Comparison of ENCODE assay signal across 14 cellular contexts in the genomic region with DNA sequence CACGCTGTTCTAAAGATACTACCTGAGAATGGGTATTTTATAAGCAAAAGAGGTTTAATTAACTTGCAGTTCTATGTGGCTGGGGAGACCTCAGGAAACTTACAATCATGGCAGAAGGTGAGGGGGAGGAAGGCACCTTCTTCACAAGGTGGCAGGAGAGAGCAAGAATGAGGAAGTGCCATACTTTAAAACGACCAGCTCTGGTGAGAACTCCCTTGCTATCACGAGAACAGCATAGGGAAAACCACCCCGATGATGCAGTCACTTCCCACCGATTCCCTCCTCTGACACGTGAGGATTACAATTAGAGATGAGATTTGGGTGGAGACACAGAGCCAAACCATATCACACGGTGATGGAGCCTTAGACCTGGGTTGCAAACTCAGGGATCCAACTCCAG.
DNase-seq lines count a peak whose midpoint lies in the region; ATAC-seq and TF ChIP-seq lines count a peak whose summit lies in the region.
"Had no signal": no experiment of that assay in that cellular context is flagged by ENCODE, and none has a peak within 500 bp of the region (broad histone marks: within the 10 kb centered on the region; RNA-seq: fewer than 3 reads in every experiment).

No MANE protein-coding gene starts in this region.

- H3K79me2 ChIP-seq in HCT116 (ENCODE audit: insufficient read depth, low read length) = no peaks in the 10 kb centered on the region

- no peak for TF ChIP-seq POLR2A in HCT116 (IDR thresholded peaks at IDR 0.05; ENCODE audit: borderline replicate concordance, extremely low read depth, insufficient read depth, insufficient read length)

- RAD21 ChIA-PET in HCT116 (lab: Charles Lee; ENCODE audit: low non-redundant PET in 1 of 2, low total read pairs in 2 of 2, uncharacterized antibody in 2 of 2, unreplicated experiment in 2 of 2) = no interaction called here

- H3K4me3 ChIP-seq in GM12865 (ENCODE audit: low read depth, low read length) (no peak overlapping the region), HCT116 (replicated peaks in 1 of 2; ENCODE audit: low read depth in 1 of 2, low read length in 2 of 2) (no peak overlapping the region)

- H3K27me3 ChIP-seq in HCT116 (ENCODE audit: insufficient read depth, low read length) = peaks cover 20% of the 10 kb centered on the region; the same call in 1 of the 2 replicates

- DNase-seq in GM12865 (ENCODE audit: low read depth) (no peak), HCT116 (ENCODE audit: low read depth, low spot score) (peak; percentile 13), RKO (ENCODE audit: low spot score) (peak; percentile 20), iPS-NIHi7 (ENCODE audit: extremely low spot score) (peak; percentile 39), NCI-H146 (lab: John Stamatoyannopoulos, UW) (no peak), NCI-H1105 treated with DMSO at 0.1 percent for 48 hours (lab: John Stamatoyannopoulos, UW) (no peak)
- DNase-seq: CD8-positive, alpha-beta T cell; MV-4-11; NCI-H2107; NCI-H345; NCI-H526 treated with DMSO at 0.1 percent for 48 hours; RPMI8226 had no signal

- no peaks in the 10 kb centered on the region for H4K20me1 ChIP-seq in HCT116 (ENCODE audit: insufficient read depth)

- intact Hi-C loops in HCT116 (cut with micrococcal nuclease) = loop anchor here (2.0 kb wide), 1 partner anchor 76 kb away; no protein-coding TSS in a partner anchor

- no TSS peak for BruUV-seq in HCT116 (replicated peaks; lab: Mats Ljungman, UMichigan)

- ATAC-seq in HCT116 (peak; percentile 63), GM19395 (IDR thresholded peaks at IDR 0.05; ENCODE audit: unreplicated experiment) (no peak), HG02852 (IDR thresholded peaks at IDR 0.05; ENCODE audit: unreplicated experiment) (no peak)
- ATAC-seq: CD8-positive, alpha-beta T cell had no signal

- CTCF ChIA-PET in HCT116 (lab: Charles Lee) = no interaction called here

- POLR2A ChIA-PET in HCT116 (lab: Charles Lee) = no interaction called here

- TF ChIP-seq RAD21 in HCT116 (IDR thresholded peaks at IDR 0.05; ENCODE audit: low read depth) = peak; percentile 20; the same call in 1 of the 2 replicates

- H2AFZ ChIP-seq in HCT116 (ENCODE audit: low read depth, low read length, poor library complexity, severe bottlenecking) = no peak overlapping the region

- no peak overlapping the region for H3K27ac ChIP-seq in HCT116 (ENCODE audit: low read depth, low read length)

- TF ChIP-seq CTCF in GM12865 (IDR thresholded peaks at IDR 0.05; ENCODE audit: insufficient read depth, low read depth, low read length, missing control alignments) (peak; percentile 4), HCT116 (IDR thresholded peaks at IDR 0.05 in 2 of 3, conservative IDR thresholded peaks at IDR 0.05 in 1 of 3; ENCODE audit: borderline replicate concordance in 1 of 3, insufficient read depth in 1 of 3, low read depth in 2 of 3, low read length in 2 of 3) (peak in 2 of 3 experiments; percentile 10 to 31; a peak in 1 of 6 replicates)

- no peaks in the 10 kb centered on the region for H3K9me2 ChIP-seq in HCT116 (ENCODE audit: insufficient read depth)

- no peak overlapping the region for H3K4me2 ChIP-seq in HCT116 (ENCODE audit: low read length)

- H3K9ac ChIP-seq in HCT116 (ENCODE audit: low read length) = no peak overlapping the region

- H3K4me1 ChIP-seq in HCT116 (ENCODE audit: control insufficient read depth in 1 of 2, insufficient read depth in 2 of 2, low read length in 2 of 2) = no peaks in the 10 kb centered on the region

- H3K9me3 ChIP-seq in HCT116 (ENCODE audit: control insufficient read depth in 1 of 2, insufficient read depth in 1 of 2, low read depth in 1 of 2, low read length in 2 of 2) = no peaks in the 10 kb centered on the region

- no peaks in the 10 kb centered on the region for H3K36me3 ChIP-seq in HCT116 (ENCODE audit: control insufficient read depth in 1 of 2, insufficient read depth in 2 of 2, low read length in 2 of 2)

TF ChIP-seq in HCT116, 20 proteins besides CTCF, POLR2A, EP300 and RAD21:
- TF ChIP-seq ELF1 (IDR thresholded peaks at IDR 0.05; ENCODE audit: borderline replicate concordance, low read depth) (peak; percentile 34; the same call in 1 of the 2 replicates), CEBPB (IDR thresholded peaks at IDR 0.05; ENCODE audit: low read depth) (no peak), SIN3A (IDR thresholded peaks at IDR 0.05; ENCODE audit: low read depth) (no peak)
- TF ChIP-seq, protein P1, sequence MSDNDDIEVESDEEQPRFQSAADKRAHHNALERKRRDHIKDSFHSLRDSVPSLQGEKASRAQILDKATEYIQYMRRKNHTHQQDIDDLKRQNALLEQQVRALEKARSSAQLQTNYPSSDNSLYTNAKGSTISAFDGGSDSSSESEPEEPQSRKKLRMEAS (IDR thresholded peaks at IDR 0.05) = peak; percentile 14; the same call in 1 of the 2 replicates
- TF ChIP-seq, protein P2, sequence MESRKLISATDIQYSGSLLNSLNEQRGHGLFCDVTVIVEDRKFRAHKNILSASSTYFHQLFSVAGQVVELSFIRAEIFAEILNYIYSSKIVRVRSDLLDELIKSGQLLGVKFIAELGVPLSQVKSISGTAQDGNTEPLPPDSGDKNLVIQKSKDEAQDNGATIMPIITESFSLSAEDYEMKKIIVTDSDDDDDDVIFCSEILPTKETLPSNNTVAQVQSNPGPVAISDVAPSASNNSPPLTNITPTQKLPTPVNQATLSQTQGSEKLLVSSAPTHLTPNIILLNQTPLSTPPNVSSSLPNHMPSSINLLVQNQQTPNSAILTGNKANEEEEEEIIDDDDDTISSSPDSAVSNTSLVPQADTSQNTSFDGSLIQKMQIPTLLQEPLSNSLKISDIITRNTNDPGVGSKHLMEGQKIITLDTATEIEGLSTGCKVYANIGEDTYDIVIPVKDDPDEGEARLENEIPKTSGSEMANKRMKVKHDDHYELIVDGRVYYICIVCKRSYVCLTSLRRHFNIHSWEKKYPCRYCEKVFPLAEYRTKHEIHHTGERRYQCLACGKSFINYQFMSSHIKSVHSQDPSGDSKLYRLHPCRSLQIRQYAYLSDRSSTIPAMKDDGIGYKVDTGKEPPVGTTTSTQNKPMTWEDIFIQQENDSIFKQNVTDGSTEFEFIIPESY (IDR thresholded peaks at IDR 0.05; ENCODE audit: extremely low read depth, insufficient replicate concordance, low read length) = no peak

Comparison
In these comparisons a context has a peak if more than half of its experiments do, and no peak if none do; other contexts are left out.
1. DNase-seq: peak in HCT116 (single experiment), RKO (single experiment) and iPS-NIHi7 (single experiment); none in GM12865 (single experiment), NCI-H146 (single experiment) and NCI-H1105 treated with DMSO at 0.1 percent for 48 hours (single experiment).